In genomic region chr1:3999941-4000735, GRCh38 we compare ENCODE assay signal across 27 cellular contexts.
DNase-seq lines count a peak whose midpoint lies in the region; ATAC-seq and TF ChIP-seq lines count a peak whose summit lies in the region.
"Had no signal": no experiment of that assay in that cellular context is flagged by ENCODE, and none has a peak within 500 bp of the region (broad histone marks: within the 10 kb centered on the region; RNA-seq: fewer than 3 reads in every experiment).

No MANE protein-coding gene starts in this region.

- H3K27ac ChIP-seq in left ventricle myocardium inferior (replicated peaks): no peak overlapping the region
- no peak overlapping the region for H3K27ac ChIP-seq in neural progenitor cell
- H3K27ac ChIP-seq in spleen: no peak overlapping the region
- no peak overlapping the region for H3K27ac ChIP-seq in prostate gland
- H3K27ac ChIP-seq: RWPE1 had no signal

- H3K4me3 ChIP-seq in left ventricle myocardium inferior (no peak overlapping the region), NB4 (ENCODE audit: low read depth, low read length) (no peak overlapping the region), neural progenitor cell (no peak overlapping the region), spleen (no peak overlapping the region), prostate gland (no peak overlapping the region)
- H3K4me3 ChIP-seq: MG63 had no signal

- peaks cover 12% of the 10 kb centered on the region for H3K27me3 Mint-ChIP-seq in neural progenitor cell (ENCODE audit: insufficient read depth, low read depth)

- peaks cover 93% of the 10 kb centered on the region for H3K27me3 ChIP-seq in left ventricle myocardium inferior (ENCODE audit: low read depth)
- H3K27me3 ChIP-seq in neural progenitor cell: no peaks in the 10 kb centered on the region
- H3K27me3 ChIP-seq in spleen (replicated peaks in 1 of 7): peaks cover 0 to 82% (median 18%) of the 10 kb centered on the region in 7 donors
- peaks cover 6% of the 10 kb centered on the region for H3K27me3 ChIP-seq in prostate gland (replicated peaks; ENCODE audit: insufficient read depth)
- H3K27me3 ChIP-seq: BE2C, MG63 had no signal

- WGBS in spleen, 5 donors: 58 to 65% (median 63%) methylated on average over 19 to 21 of the region's 21 CpGs
- 76% methylated on average over 17 of the region's 21 CpGs for WGBS in prostate gland

- H3K4me1 Mint-ChIP-seq in neural progenitor cell: peaks cover 25% of the 10 kb centered on the region

- H3K79me2 ChIP-seq in neural progenitor cell (ENCODE audit: low read depth): no peaks in the 10 kb centered on the region

- TF ChIP-seq POLR2A in NB4 (IDR thresholded peaks at IDR 0.05; ENCODE audit: extremely low read depth, insufficient read length) (no peak), spleen (IDR thresholded peaks at IDR 0.05) (no peak), prostate gland (IDR thresholded peaks at IDR 0.05) (no peak)

- no peaks in the 10 kb centered on the region for H3K4me1 ChIP-seq in left ventricle myocardium inferior
- peaks cover 5% of the 10 kb centered on the region for H3K4me1 ChIP-seq in neural progenitor cell
- H3K4me1 ChIP-seq in spleen: no peaks in the 10 kb centered on the region
- H3K4me1 ChIP-seq in prostate gland (replicated peaks): no peaks in the 10 kb centered on the region
- H3K4me1 ChIP-seq: BE2C had no signal

- H3K9me3 ChIP-seq in left ventricle myocardium inferior (replicated peaks) (no peaks in the 10 kb centered on the region), neural progenitor cell (ENCODE audit: low read depth) (no peaks in the 10 kb centered on the region), spleen (no peaks in the 10 kb centered on the region), prostate gland (no peaks in the 10 kb centered on the region)
- H3K9me3 ChIP-seq: BE2C, MG63 had no signal

- H4K20me1 ChIP-seq in neural progenitor cell (ENCODE audit: low read depth): no peaks in the 10 kb centered on the region

- intact Hi-C loops in Right ventricle myocardium superior (cut with DNase I) (no loop called here), left ventricle myocardium inferior (cut with micrococcal nuclease) (no loop called here), spleen (cut with DNase I; ENCODE audit: low total_unique reads) (no loop called here), head of caudate nucleus (cut with DNase I) (no loop called here), prostate gland (cut with DNase I) (no loop called here)

- H3K9ac ChIP-seq in neural progenitor cell: no peak overlapping the region

- H3K36me3 Mint-ChIP-seq in neural progenitor cell: no peaks in the 10 kb centered on the region

- TF ChIP-seq CTCF in left ventricle myocardium inferior (IDR thresholded peaks at IDR 0.05; ENCODE audit: borderline replicate concordance): no peak
- TF ChIP-seq CTCF in NB4 (IDR thresholded peaks at IDR 0.05; ENCODE audit: low read depth, low read length): no peak
- TF ChIP-seq CTCF in neural progenitor cell (IDR thresholded peaks at IDR 0.05): no peak
- TF ChIP-seq CTCF in spleen (IDR thresholded peaks at IDR 0.05 in 8 of 11, conservative IDR thresholded peaks at IDR 0.05 in 3 of 11): no peak
- no peak for TF ChIP-seq CTCF in prostate gland (IDR thresholded peaks at IDR 0.05)

- H3K4me2 ChIP-seq in neural progenitor cell: no peak overlapping the region

- H3K36me3 ChIP-seq in left ventricle myocardium inferior (no peaks in the 10 kb centered on the region), neural progenitor cell (no peaks in the 10 kb centered on the region), spleen (no peaks in the 10 kb centered on the region), prostate gland (no peaks in the 10 kb centered on the region)
- H3K36me3 ChIP-seq: BE2C, MG63 had no signal

- H3F3A ChIP-seq in neural progenitor cell (ENCODE audit: low read depth): no peaks in the 10 kb centered on the region

- peak overlapping the region; percentile 42 for H2AFZ ChIP-seq in neural progenitor cell (replicated peaks)

- no peaks in the 10 kb centered on the region for H3K9me3 Mint-ChIP-seq in neural progenitor cell
- H3K9me3 Mint-ChIP-seq: CD4-positive, alpha-beta T cell had no signal

- no peak overlapping the region for H3K4me3 Mint-ChIP-seq in neural progenitor cell
- H3K4me3 Mint-ChIP-seq: CD4-positive, alpha-beta T cell had no signal

- no peak overlapping the region for H3K27ac Mint-ChIP-seq in neural progenitor cell
- H3K27ac Mint-ChIP-seq: CD4-positive, alpha-beta T cell had no signal

- ATAC-seq in Right ventricle myocardium superior (ENCODE audit: poor library complexity) (no peak), GM18520 (IDR thresholded peaks at IDR 0.05; ENCODE audit: unreplicated experiment) (no peak)
- ATAC-seq: Panc1 had no signal

- DNase-seq in Right ventricle myocardium superior: peak; percentile 15
- DNase-seq in left ventricle myocardium inferior: no peak
- peak; percentile 6 for DNase-seq in NB4 (ENCODE audit: low read depth)
- no peak for DNase-seq in neural progenitor cell (ENCODE audit: low spot score)
- DNase-seq in spleen: peak; percentile 58
- DNase-seq in head of caudate nucleus: no peak
- DNase-seq in prostate gland (ENCODE audit: low spot score): no peak
- DNase-seq: 8988T; ACHN; BE2C; CD4-positive, alpha-beta T cell; GOT3; HCEC 1CT; IMR-90; KG1; MG63; NCI-H1048; NCI-H1417 treated with DMSO at 0.1 percent for 48 hours; NCI-H1694 treated with DMSO at 0.1 percent for 48 hours; NCI-H2081; NCI-H226; NCI-H510A; NCI-H69; SHP77 treated with DMSO at 0.1 percent for 48 hours had no signal

Comparison
In these comparisons a context has a peak if more than half of its experiments do, and no peak if none do; other contexts are left out.
1. DNase-seq: peak in Right ventricle myocardium superior (single experiment), NB4 (single experiment) and spleen (single experiment); none in left ventricle myocardium inferior (single experiment), neural progenitor cell (single experiment), head of caudate nucleus (0 of 42) and prostate gland (single experiment).